In the genomic region with DNA sequence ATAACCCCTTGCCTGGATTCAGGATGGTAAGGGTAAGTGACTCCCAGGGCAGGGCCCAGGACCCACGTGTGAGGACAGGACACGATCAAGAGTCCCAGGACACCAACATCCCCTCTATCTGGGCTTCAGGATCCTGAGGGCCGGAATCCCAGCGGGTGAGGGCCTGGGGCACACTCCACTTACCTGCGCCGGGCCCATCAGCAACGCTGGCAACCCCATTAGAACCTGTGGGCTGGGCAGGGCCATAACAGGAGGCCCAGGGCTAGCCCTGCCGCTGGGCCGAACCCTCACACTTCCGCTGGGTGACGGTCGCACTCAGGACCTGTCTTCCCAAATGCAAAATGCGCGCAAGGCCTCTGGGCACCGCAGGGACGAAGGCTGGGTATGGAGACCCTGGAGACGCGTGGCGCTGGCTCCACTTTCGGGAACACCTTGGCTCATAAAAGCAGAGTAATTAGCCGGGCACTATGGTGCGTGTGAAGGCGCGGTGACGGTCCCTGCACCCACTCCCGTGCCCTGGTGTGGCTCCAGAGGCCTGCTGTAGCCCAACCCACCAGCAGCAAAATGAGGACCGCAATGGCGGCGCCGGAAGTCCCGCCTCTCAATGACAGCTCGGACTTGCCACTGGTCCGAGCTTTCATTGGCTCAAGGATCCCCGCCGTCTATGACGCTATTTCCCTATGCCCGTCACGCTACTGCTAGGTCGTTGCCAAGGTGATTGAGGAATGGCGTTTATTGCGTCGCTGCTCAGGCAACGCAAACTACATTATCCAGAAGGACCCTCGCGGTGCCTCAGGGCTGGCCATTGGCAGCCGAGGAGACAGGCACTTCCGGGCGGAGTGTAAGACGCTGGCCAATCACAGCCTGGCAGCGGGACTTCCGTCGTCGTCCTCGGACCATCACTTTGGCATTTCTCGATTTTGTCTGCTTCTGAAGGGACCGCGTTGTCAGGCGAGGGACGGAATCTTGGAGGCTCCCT, we compare ENCODE assay signal across 8 cellular contexts. TPM values are rescaled to one million over a fixed set of nuclear protein-coding genes. Genes with fewer than 3 reads are reported as not detected.
A peak's percentile ranks its signal among the peaks of the same experiment; 100 is the strongest.
DNase-seq lines count a peak whose midpoint lies in the region; FAIRE-seq and TF ChIP-seq lines count a peak whose summit lies in the region.

A gene (minus strand): TSS at position 578 of the 979 bp plus-strand sequence. CDS start 332 bp downstream, at position 246.

- FAIRE-seq in RCC 7860 (lab: Jason Lieb, UNC): no peak

- peaks cover 15% of the 10 kb centered on the region for H3K4me1 Mint-ChIP-seq in chondrocyte (ENCODE audit: low read depth)

- H3K27ac Mint-ChIP-seq in chondrocyte (ENCODE audit: unreplicated experiment): peak within 1 kb of the TSS; percentile 92

- peaks cover 2% of the 10 kb centered on the region for H3K27me3 Mint-ChIP-seq in chondrocyte (ENCODE audit: low read depth)

- TF ChIP-seq CTCF in chondrocyte (IDR thresholded peaks at IDR 0.05): no peak

- H3K9me3 Mint-ChIP-seq in chondrocyte (ENCODE audit: low read depth): peaks cover 33% of the 10 kb centered on the region

- DNase-seq in GM03348 (ENCODE audit: low spot score) (peak; percentile 98), HCEC 1CT (peak; percentile 99), NCI-H1436 (lab: John Stamatoyannopoulos, UW) (peak; percentile 100), chondrocyte (ENCODE audit: low spot score) (no peak), islet precursor cell (peak; percentile 56), RCC 7860 (ENCODE audit: low spot score) (no peak)
- DNase-seq in activated CD4-positive, CD25-positive, alpha-beta regulatory T cell treated with anti-CD3 and anti-CD28 coated beads, Interleukin-2, amount 50 U/mL, for 72 hours: peak; percentile 85
- DNase-seq in stimulated activated CD4-positive, alpha-beta T cell treated with anti-CD3 and anti-CD28 coated beads, Interleukin-12 subunit alpha, Interleukin-12 subunit beta, amount 100 ng/mL, for 4 hours: peak; percentile 84

- peaks cover 31% of the 10 kb centered on the region for H3K36me3 Mint-ChIP-seq in chondrocyte (ENCODE audit: low read depth)

- H3K4me3 Mint-ChIP-seq in chondrocyte (ENCODE audit: unreplicated experiment): peak within 1 kb of the TSS; percentile 80

RNA-seq across cellular contexts. Expression of the gene that starts here (rescaled TPM):
- 1.5 to 1.8 TPM (median 1.6 TPM) in 3 replicates for total RNA-seq in chondrocyte

Comparison
In these comparisons a context has a peak if more than half of its experiments do, and no peak if none do; other contexts are left out.
1. DNase-seq: peak in GM03348 (single experiment), HCEC 1CT (single experiment), NCI-H1436 (single experiment), activated CD4-positive, CD25-positive, alpha-beta regulatory T cell treated with anti-CD3 and anti-CD28 coated beads, Interleukin-2, amount 50 U/mL, for 72 hours (single experiment), islet precursor cell (single experiment) and stimulated activated CD4-positive, alpha-beta T cell treated with anti-CD3 and anti-CD28 coated beads, Interleukin-12 subunit alpha, Interleukin-12 subunit beta, amount 100 ng/mL, for 4 hours (single experiment); none in chondrocyte (single experiment) and RCC 7860 (single experiment).